Comparison of ENCODE assay signal across 23 cellular contexts in genomic region chr18:75003089-75003488, GRCh38.
DNase-seq lines count a peak whose midpoint lies in the region; ATAC-seq and TF ChIP-seq lines count a peak whose summit lies in the region.
"Had no signal": no experiment of that assay in that cellular context is flagged by ENCODE, and none has a peak within 500 bp of the region (broad histone marks: within the 10 kb centered on the region; RNA-seq: fewer than 3 reads in every experiment).

No MANE protein-coding gene starts in this region.

- H3K27me3 ChIP-seq in IMR-90 (ENCODE audit: control insufficient read depth, insufficient read depth, low read length) (no peaks in the 10 kb centered on the region), left ventricle myocardium inferior (ENCODE audit: low read depth) (no peaks in the 10 kb centered on the region), thoracic aorta (replicated peaks; ENCODE audit: insufficient read depth) (no peaks in the 10 kb centered on the region)
- H3K27me3 ChIP-seq: suprapubic skin had no signal

- WGBS in IMR-90 (ENCODE audit: extremely low coverage in 2 of 2, insufficient read length in 1 of 2), 2 experiments: no CpG with 5 or more reads among the region's 2 CpGs

- H3K4me1 Mint-ChIP-seq in activated CD4-positive, alpha-beta T cell treated with anti-CD3 and anti-CD28 coated beads, Interleukin-2, amount 10 ng/mL, durations not matched to agents 24 days and 14 days: no peaks in the 10 kb centered on the region
- H3K4me1 Mint-ChIP-seq in endothelial cell (ENCODE audit: unreplicated experiment): no peaks in the 10 kb centered on the region
- H3K4me1 Mint-ChIP-seq: activated naive CD4-positive, alpha-beta T cell treated with anti-CD3 and anti-CD28 coated beads, Interleukin-2, amount 10 ng/mL, durations not matched to agents 7 days and 5 days; CD4-positive, alpha-beta memory T cell; neural crest cell had no signal

- no peak overlapping the region for H2AFZ ChIP-seq in IMR-90 (replicated peaks; ENCODE audit: low read length, poor library complexity)

- TF ChIP-seq RAD21 in IMR-90 (IDR thresholded peaks at IDR 0.05; ENCODE audit: low read length): no peak

- no peak overlapping the region for H3K14ac ChIP-seq in IMR-90 (replicated peaks; ENCODE audit: low read depth, low read length)

- no peak overlapping the region for H3K27ac ChIP-seq in IMR-90 (ENCODE audit: insufficient read depth, low read length)
- peak overlapping the region; percentile 52 for H3K27ac ChIP-seq in left ventricle myocardium inferior (replicated peaks)
- peak overlapping the region; percentile 55 to 62 for H3K27ac ChIP-seq in thoracic aorta
- H3K27ac ChIP-seq: RWPE1, suprapubic skin had no signal

- CTCF ChIA-PET in IMR-90 (lab: Yijun Ruan, JAX): no interaction called here

- no peaks in the 10 kb centered on the region; the same call in 1 of the 2 replicates for H3K4me1 ChIP-seq in IMR-90 (ENCODE audit: control insufficient read depth, insufficient read depth, low read length)
- peaks cover 26% of the 10 kb centered on the region for H3K4me1 ChIP-seq in left ventricle myocardium inferior
- peaks cover 4 to 32% of the 10 kb centered on the region in 2 donors for H3K4me1 ChIP-seq in thoracic aorta (ENCODE audit: control insufficient read depth in 1 of 2, low read depth in 2 of 2)
- H3K4me1 ChIP-seq: suprapubic skin had no signal

- H3K36me3 Mint-ChIP-seq in activated CD4-positive, alpha-beta T cell treated with anti-CD3 and anti-CD28 coated beads, Interleukin-2, amount 10 ng/mL, durations not matched to agents 24 days and 14 days (ENCODE audit: low read depth): peaks cover 3% of the 10 kb centered on the region
- no peaks in the 10 kb centered on the region for H3K36me3 Mint-ChIP-seq in endothelial cell (ENCODE audit: low read depth, unreplicated experiment)
- H3K36me3 Mint-ChIP-seq: activated naive CD4-positive, alpha-beta T cell treated with anti-CD3 and anti-CD28 coated beads, Interleukin-2, amount 10 ng/mL, durations not matched to agents 7 days and 5 days had no signal

- H4K91ac ChIP-seq in IMR-90 (ENCODE audit: insufficient read depth, low read depth, low read length): no peak overlapping the region

- no peak overlapping the region for H2AK5ac ChIP-seq in IMR-90 (ENCODE audit: low read depth, low read length)

- no peaks in the 10 kb centered on the region for H3K9me3 ChIP-seq in IMR-90 (ENCODE audit: control insufficient read depth, insufficient read depth, low read length)
- no peaks in the 10 kb centered on the region for H3K9me3 ChIP-seq in left ventricle myocardium inferior (replicated peaks)
- no peaks in the 10 kb centered on the region for H3K9me3 ChIP-seq in thoracic aorta
- H3K9me3 ChIP-seq: suprapubic skin had no signal

- H3K36me3 ChIP-seq in IMR-90 (ENCODE audit: control insufficient read depth, insufficient read depth, low read length) (no peaks in the 10 kb centered on the region), left ventricle myocardium inferior (no peaks in the 10 kb centered on the region), thoracic aorta (no peaks in the 10 kb centered on the region)
- H3K36me3 ChIP-seq: suprapubic skin had no signal

- no peak overlapping the region for H3K4me3 Mint-ChIP-seq in activated CD4-positive, alpha-beta T cell treated with anti-CD3 and anti-CD28 coated beads, Interleukin-2, amount 10 ng/mL, durations not matched to agents 24 days and 14 days
- no peak overlapping the region for H3K4me3 Mint-ChIP-seq in endothelial cell (ENCODE audit: unreplicated experiment)
- H3K4me3 Mint-ChIP-seq: activated naive CD4-positive, alpha-beta T cell treated with anti-CD3 and anti-CD28 coated beads, Interleukin-2, amount 10 ng/mL, durations not matched to agents 7 days and 5 days; activated T-cell treated with anti-CD3 and anti-CD28 coated beads, Interleukin-2, amount 50 U/mL, for 4 hours; CD4-positive, alpha-beta memory T cell; neural crest cell had no signal

- H3K9ac ChIP-seq in IMR-90 (ENCODE audit: low read depth, low read length): no peak overlapping the region

- H3K18ac ChIP-seq in IMR-90 (ENCODE audit: low read depth, low read length): no peak overlapping the region

- TF ChIP-seq POLR2A in IMR-90 (IDR thresholded peaks at IDR 0.05; ENCODE audit: low read depth, low read length): no peak

- no peaks in the 10 kb centered on the region for H3K79me1 ChIP-seq in IMR-90 (ENCODE audit: low read depth in 1 of 2, low read length in 2 of 2)

- no peak overlapping the region for H2BK5ac ChIP-seq in IMR-90 (ENCODE audit: low read depth, low read length, poor library complexity, severe bottlenecking)

- TF ChIP-seq CTCF in IMR-90 (conservative IDR thresholded peaks at IDR 0.05; ENCODE audit: low read depth, low read length): no peak
- no peak for TF ChIP-seq CTCF in left ventricle myocardium inferior (IDR thresholded peaks at IDR 0.05; ENCODE audit: borderline replicate concordance)
- no peak for TF ChIP-seq CTCF in thoracic aorta (IDR thresholded peaks at IDR 0.05)
- TF ChIP-seq CTCF in endothelial cell (IDR thresholded peaks at IDR 0.05; ENCODE audit: unreplicated experiment): no peak

- H3K4me2 ChIP-seq in IMR-90 (ENCODE audit: low read depth, low read length): no peak overlapping the region

- H3K9me3 Mint-ChIP-seq in activated CD4-positive, alpha-beta T cell treated with anti-CD3 and anti-CD28 coated beads, Interleukin-2, amount 10 ng/mL, durations not matched to agents 24 days and 14 days: no peaks in the 10 kb centered on the region
- no peaks in the 10 kb centered on the region for H3K9me3 Mint-ChIP-seq in endothelial cell (ENCODE audit: unreplicated experiment)
- H3K9me3 Mint-ChIP-seq: activated naive CD4-positive, alpha-beta T cell treated with anti-CD3 and anti-CD28 coated beads, Interleukin-2, amount 10 ng/mL, durations not matched to agents 7 days and 5 days; activated T-cell treated with anti-CD3 and anti-CD28 coated beads, Interleukin-2, amount 50 U/mL, for 4 hours; neural crest cell had no signal

- H2BK15ac ChIP-seq in IMR-90 (ENCODE audit: low read depth, low read length): no peak overlapping the region

- H3K9me1 ChIP-seq in IMR-90 (ENCODE audit: insufficient read depth, low read length): no peaks in the 10 kb centered on the region

- H3K27me3 Mint-ChIP-seq in activated CD4-positive, alpha-beta T cell treated with anti-CD3 and anti-CD28 coated beads, Interleukin-2, amount 10 ng/mL, durations not matched to agents 24 days and 14 days: no peaks in the 10 kb centered on the region
- H3K27me3 Mint-ChIP-seq in endothelial cell (ENCODE audit: unreplicated experiment): peaks cover 2% of the 10 kb centered on the region
- H3K27me3 Mint-ChIP-seq: activated naive CD4-positive, alpha-beta T cell treated with anti-CD3 and anti-CD28 coated beads, Interleukin-2, amount 10 ng/mL, durations not matched to agents 7 days and 5 days; CD4-positive, alpha-beta memory T cell; progenitor cell of endocrine pancreas had no signal

- H3K4me3 ChIP-seq in IMR-90 (ENCODE audit: insufficient read depth, low read depth, low read length) (no peak overlapping the region), left ventricle myocardium inferior (no peak overlapping the region), thoracic aorta (no peak overlapping the region)
- H3K4me3 ChIP-seq: suprapubic skin had no signal

- dilution Hi-C loops in IMR-90 (cut with HindIII; ENCODE audit: low sequenced_read_pairs, unreplicated experiment): no loop called here

- H4K5ac ChIP-seq in IMR-90 (ENCODE audit: low read depth, low read length): no peak overlapping the region

- H2AK9ac ChIP-seq in IMR-90 (replicated peaks; ENCODE audit: low read depth, low read length, poor library complexity): no peak overlapping the region

- H3K4ac ChIP-seq in IMR-90 (ENCODE audit: low read depth, low read length): no peak overlapping the region

- intact Hi-C loops in IMR-90 (cut with micrococcal nuclease) (no loop called here), left ventricle myocardium inferior (cut with micrococcal nuclease) (no loop called here)
- intact Hi-C loops in activated CD4-positive, alpha-beta T cell treated with anti-CD3 and anti-CD28 coated beads, Interleukin-2, amount 10 ng/mL, durations not matched to agents 24 days and 14 days (cut with micrococcal nuclease): no loop called here

- peak; percentile 24 for DNase-seq in IMR-90
- DNase-seq in dermis blood vessel endothelial cell: peak; percentile 45
- DNase-seq in left ventricle myocardium inferior: no peak
- no peak for DNase-seq in thoracic aorta (ENCODE audit: low spot score)
- DNase-seq in activated CD4-positive, alpha-beta T cell treated with anti-CD3 and anti-CD28 coated beads, Interleukin-2, amount 10 ng/mL, durations not matched to agents 24 days and 14 days: no peak
- DNase-seq in endothelial cell (ENCODE audit: low spot score): no peak
- DNase-seq: activated CD4-positive, alpha-beta T cell treated with anti-CD3 and anti-CD28 coated beads for 1 hour; activated CD8-positive, alpha-beta memory T cell treated with anti-CD3 and anti-CD28 coated beads for 24 hours; activated naive CD4-positive, alpha-beta T cell treated with anti-CD3 and anti-CD28 coated beads, Interleukin-2, amount 10 ng/mL, durations not matched to agents 7 days and 5 days; activated T-cell treated with anti-CD3 and anti-CD28 coated beads, Interleukin-2, amount 50 U/mL, for 4 hours; CD4-positive, alpha-beta memory T cell; effector memory CD4-positive, alpha-beta T cell; H7; head of caudate nucleus; KBM-7; left colon; NCI-H1694 treated with DMSO at 0.1 percent for 48 hours; T-helper 9 cell had no signal

- BruUV-seq in IMR-90 (replicated peaks; lab: Mats Ljungman, UMichigan): no TSS peak

- ATAC-seq in IMR-90 (ENCODE audit: low read depth): no peak
- peak; percentile 82 for ATAC-seq in thoracic aorta (ENCODE audit: insufficient number of reproducible peaks, low FRiP score, low read depth)
- no peak for ATAC-seq in HG03460 (IDR thresholded peaks at IDR 0.05; ENCODE audit: unreplicated experiment)
- ATAC-seq: activated T-cell treated with anti-CD3 and anti-CD28 coated beads, Interleukin-2, amount 50 U/mL, for 4 hours; left colon had no signal

- POLR2A ChIA-PET in IMR-90 (lab: Charles Lee; ENCODE audit: unreplicated experiment): no interaction called here

- no peaks in the 10 kb centered on the region for H4K20me1 ChIP-seq in IMR-90 (ENCODE audit: insufficient read depth, low read length)

- H2BK20ac ChIP-seq in IMR-90 (ENCODE audit: low read depth, low read length): no peak overlapping the region

- no peak overlapping the region for H4K8ac ChIP-seq in IMR-90 (ENCODE audit: low read depth in 2 of 2, low read length in 2 of 2)

- H2BK120ac ChIP-seq in IMR-90 (ENCODE audit: low read depth, low read length): no peak overlapping the region

- in situ Hi-C loops in IMR-90 (cut with MboI; ENCODE audit: low sequenced_read_pairs): no loop called here

- no peak overlapping the region for H3K27ac Mint-ChIP-seq in activated CD4-positive, alpha-beta T cell treated with anti-CD3 and anti-CD28 coated beads, Interleukin-2, amount 10 ng/mL, durations not matched to agents 24 days and 14 days
- H3K27ac Mint-ChIP-seq in endothelial cell (ENCODE audit: unreplicated experiment): no peak overlapping the region
- H3K27ac Mint-ChIP-seq: activated naive CD4-positive, alpha-beta T cell treated with anti-CD3 and anti-CD28 coated beads, Interleukin-2, amount 10 ng/mL, durations not matched to agents 7 days and 5 days; progenitor cell of endocrine pancreas had no signal

- H3K56ac ChIP-seq in IMR-90 (ENCODE audit: extremely low read depth, insufficient read depth, low read length): no peak overlapping the region

- H3K23ac ChIP-seq in IMR-90 (ENCODE audit: low read depth, low read length): no peak overlapping the region

Comparison
In these comparisons a context has a peak if more than half of its experiments do, and no peak if none do; other contexts are left out.
1. DNase-seq: peak in IMR-90 (single experiment) and dermis blood vessel endothelial cell (single experiment); none in left ventricle myocardium inferior (single experiment), thoracic aorta (single experiment), activated CD4-positive, alpha-beta T cell treated with anti-CD3 and anti-CD28 coated beads, Interleukin-2, amount 10 ng/mL, durations not matched to agents 24 days and 14 days (single experiment) and endothelial cell (single experiment).